ENCODE assay signal across 9 cellular contexts in genomic region chr14:31937730-31938346, GRCh38.
DNase-seq lines count a peak whose midpoint lies in the region; ATAC-seq and TF ChIP-seq lines count a peak whose summit lies in the region.
"Had no signal": no experiment of that assay in that cellular context is flagged by ENCODE, and none has a peak within 500 bp of the region (broad histone marks: within the 10 kb centered on the region; RNA-seq: fewer than 3 reads in every experiment).

No MANE protein-coding gene starts in this region.

- H3K27ac ChIP-seq in H9 (ENCODE audit: insufficient read length, low read depth, low read length), result no peak overlapping the region
- H3K27ac ChIP-seq: C4-2B had no signal

- no peak overlapping the region for H2BK12ac ChIP-seq in H9 (ENCODE audit: insufficient read length, low read depth, low read length)

- H2BK5ac ChIP-seq in H9 (ENCODE audit: insufficient read length, low read length), result no peak overlapping the region

- H3K23me2 ChIP-seq in H9 (ENCODE audit: insufficient read length, low read depth, low read length, poor library complexity, severe bottlenecking), result no peaks in the 10 kb centered on the region

- peaks cover 5% of the 10 kb centered on the region; the same call in 1 of the 2 replicates for H3K27me3 ChIP-seq in H9 (ENCODE audit: insufficient read depth, low read length)

- H3K79me1 ChIP-seq in H9 (ENCODE audit: insufficient read depth, low read depth, low read length, poor library complexity, severe bottlenecking), result no peaks in the 10 kb centered on the region

- no peak overlapping the region for H2BK20ac ChIP-seq in H9 (ENCODE audit: low read depth, low read length, poor library complexity, severe bottlenecking)

- no peak overlapping the region for H3K4me2 ChIP-seq in H9 (ENCODE audit: insufficient read depth, insufficient read length, low read length)

- no peak overlapping the region for H3K4ac ChIP-seq in H9 (ENCODE audit: low read depth, low read length)

- H2BK120ac ChIP-seq in H9 (ENCODE audit: low read depth, low read length, poor library complexity, severe bottlenecking), result no peak overlapping the region

- no peaks in the 10 kb centered on the region for H3K36me3 Mint-ChIP-seq in T-helper 1 cell treated with Interleukin-12 subunit alpha and Interleukin-12 subunit beta and Interleukin-4 antibody, amounts not matched to agents 30 μg/mL and 1 μg/mL, for 36 hours (ENCODE audit: low read depth)
- H3K36me3 Mint-ChIP-seq in memory B cell (no peaks in the 10 kb centered on the region), H9 (ENCODE audit: insufficient read depth in 1 of 3, low read depth in 3 of 3) (no peaks in the 10 kb centered on the region; a peak in 1 of 7 replicates)
- H3K36me3 Mint-ChIP-seq in stimulated activated naive CD8-positive, alpha-beta T cell treated with anti-CD3 and anti-CD28 coated beads, Interleukin-15, Interleukin-2, amounts not matched to agents 100 ng/mL and 50 ng/mL, for 24 hours (ENCODE audit: low read depth), result no peaks in the 10 kb centered on the region

- H4K8ac ChIP-seq in H9 (replicated peaks; ENCODE audit: insufficient read length, low read depth, low read length), result no peak overlapping the region

- no peak overlapping the region for H2AK5ac ChIP-seq in H9 (ENCODE audit: insufficient read length, low read length)

- ATAC-seq in GM19035 (IDR thresholded peaks at IDR 0.05; ENCODE audit: unreplicated experiment) (peak; percentile 100), HG03135 (IDR thresholded peaks at IDR 0.05; ENCODE audit: unreplicated experiment) (peak; percentile 98), memory B cell (ENCODE audit: low read depth) (peak; percentile 83)

- H3K9me3 Mint-ChIP-seq in T-helper 1 cell treated with Interleukin-12 subunit alpha and Interleukin-12 subunit beta and Interleukin-4 antibody, amounts not matched to agents 30 μg/mL and 1 μg/mL, for 36 hours, result no peaks in the 10 kb centered on the region
- H3K9me3 Mint-ChIP-seq in memory B cell, result no peaks in the 10 kb centered on the region
- no peaks in the 10 kb centered on the region for H3K9me3 Mint-ChIP-seq in stimulated activated naive CD8-positive, alpha-beta T cell treated with anti-CD3 and anti-CD28 coated beads, Interleukin-15, Interleukin-2, amounts not matched to agents 100 ng/mL and 50 ng/mL, for 24 hours
- H3K9me3 Mint-ChIP-seq in H9, result no peaks in the 10 kb centered on the region

- H3K4me3 Mint-ChIP-seq in T-helper 1 cell treated with Interleukin-12 subunit alpha and Interleukin-12 subunit beta and Interleukin-4 antibody, amounts not matched to agents 30 μg/mL and 1 μg/mL, for 36 hours, result no peak overlapping the region
- no peak overlapping the region for H3K4me3 Mint-ChIP-seq in memory B cell
- no peak overlapping the region for H3K4me3 Mint-ChIP-seq in stimulated activated naive CD8-positive, alpha-beta T cell treated with anti-CD3 and anti-CD28 coated beads, Interleukin-15, Interleukin-2, amounts not matched to agents 100 ng/mL and 50 ng/mL, for 24 hours
- no peak overlapping the region for H3K4me3 Mint-ChIP-seq in H9

- H3K23ac ChIP-seq in H9 (ENCODE audit: insufficient read length, low read depth, low read length), result no peak overlapping the region

- H3K4me1 Mint-ChIP-seq in T-helper 1 cell treated with Interleukin-12 subunit alpha and Interleukin-12 subunit beta and Interleukin-4 antibody, amounts not matched to agents 30 μg/mL and 1 μg/mL, for 36 hours (ENCODE audit: low read depth), result peaks cover 7% of the 10 kb centered on the region
- H3K4me1 Mint-ChIP-seq in memory B cell, result peaks cover 9% of the 10 kb centered on the region
- H3K4me1 Mint-ChIP-seq in stimulated activated naive CD8-positive, alpha-beta T cell treated with anti-CD3 and anti-CD28 coated beads, Interleukin-15, Interleukin-2, amounts not matched to agents 100 ng/mL and 50 ng/mL, for 24 hours (ENCODE audit: low read depth), result peaks cover 10% of the 10 kb centered on the region
- H3K4me1 Mint-ChIP-seq in H9, result peaks cover 31 to 34% of the 10 kb centered on the region in 2 experiments

- H3K18ac ChIP-seq in H9 (ENCODE audit: insufficient read length, low read depth, low read length), result no peak overlapping the region

- H3K27ac Mint-ChIP-seq in T-helper 1 cell treated with Interleukin-12 subunit alpha and Interleukin-12 subunit beta and Interleukin-4 antibody, amounts not matched to agents 30 μg/mL and 1 μg/mL, for 36 hours, result peak overlapping the region; percentile 82
- peak overlapping the region; percentile 1 for H3K27ac Mint-ChIP-seq in memory B cell
- peak overlapping the region; percentile 53 for H3K27ac Mint-ChIP-seq in stimulated activated naive CD8-positive, alpha-beta T cell treated with anti-CD3 and anti-CD28 coated beads, Interleukin-15, Interleukin-2, amounts not matched to agents 100 ng/mL and 50 ng/mL, for 24 hours
- no peak overlapping the region for H3K27ac Mint-ChIP-seq in H9

- H3K14ac ChIP-seq in H9 (ENCODE audit: insufficient read depth, low read length), result no peak overlapping the region

- WGBS in H9 (ENCODE audit: extremely low coverage, insufficient read length, low lambda C conversion rate), result no CpG with 5 or more reads among the region's 3 CpGs

- no peaks in the 10 kb centered on the region for H3K9me3 ChIP-seq in H9 (ENCODE audit: control insufficient read depth, low read depth, low read length)

- no peak overlapping the region for H2AFZ ChIP-seq in H9 (ENCODE audit: low read length)

- no peaks in the 10 kb centered on the region for H3K27me3 Mint-ChIP-seq in T-helper 1 cell treated with Interleukin-12 subunit alpha and Interleukin-12 subunit beta and Interleukin-4 antibody, amounts not matched to agents 30 μg/mL and 1 μg/mL, for 36 hours (ENCODE audit: low read depth)
- H3K27me3 Mint-ChIP-seq in memory B cell (no peaks in the 10 kb centered on the region), H9 (ENCODE audit: low read depth) (peaks cover under 1% of the 10 kb centered on the region)
- no peaks in the 10 kb centered on the region for H3K27me3 Mint-ChIP-seq in stimulated activated naive CD8-positive, alpha-beta T cell treated with anti-CD3 and anti-CD28 coated beads, Interleukin-15, Interleukin-2, amounts not matched to agents 100 ng/mL and 50 ng/mL, for 24 hours

- no peaks in the 10 kb centered on the region for H4K20me1 ChIP-seq in H9 (ENCODE audit: control insufficient read depth, insufficient read depth, insufficient read length)

- H3K79me2 ChIP-seq in H9 (ENCODE audit: insufficient read depth, low read length), result no peaks in the 10 kb centered on the region

- no peak overlapping the region for H4K91ac ChIP-seq in H9 (ENCODE audit: insufficient read length, low read depth, low read length)

- no peak overlapping the region for H2BK15ac ChIP-seq in H9 (ENCODE audit: low read depth, low read length)

- no peak for TF ChIP-seq CTCF in H9 (conservative IDR thresholded peaks at IDR 0.05)

- H3T11ph ChIP-seq in H9 (ENCODE audit: low read length), result no peak overlapping the region

- H3K9ac ChIP-seq in H9 (ENCODE audit: extremely low read depth, insufficient read length, low read length), result no peak overlapping the region

- H3K4me1 ChIP-seq in H9 (ENCODE audit: insufficient read depth, low read length), result peaks cover 8% of the 10 kb centered on the region

- DNase-seq in A172 (ENCODE audit: low spot score), result peak; percentile 91
- DNase-seq in astrocyte of the hippocampus (ENCODE audit: low read depth, low spot score), result peak; percentile 74
- no peak for DNase-seq in memory B cell (ENCODE audit: low spot score in 2 of 2)
- DNase-seq in H9, result no peak

- no peak overlapping the region for H3K56ac ChIP-seq in H9 (ENCODE audit: insufficient read length, low read depth, low read length)

- no peak overlapping the region for H4K5ac ChIP-seq in H9 (ENCODE audit: insufficient read length, low read depth, low read length)

Comparison
In these comparisons a context has a peak if more than half of its experiments do, and no peak if none do; other contexts are left out.
1. DNase-seq: peak in A172 (single experiment) and astrocyte of the hippocampus (single experiment); none in memory B cell (0 of 2) and H9 (single experiment).
2. H3K27ac Mint-ChIP-seq: peak in T-helper 1 cell treated with Interleukin-12 subunit alpha and Interleukin-12 subunit beta and Interleukin-4 antibody, amounts not matched to agents 30 μg/mL and 1 μg/mL, for 36 hours (single experiment), memory B cell (single experiment) and stimulated activated naive CD8-positive, alpha-beta T cell treated with anti-CD3 and anti-CD28 coated beads, Interleukin-15, Interleukin-2, amounts not matched to agents 100 ng/mL and 50 ng/mL, for 24 hours (single experiment); none in H9 (0 of 3).
3. Peak in every context shown above with its lines, with median percentiles within 50 percentile points of each other: ATAC-seq.